25 cellular contexts compared by ENCODE assay signal in genomic region chr9:22073349-22073748, GRCh38.
DNase-seq lines count a peak whose midpoint lies in the region; ATAC-seq and TF ChIP-seq lines count a peak whose summit lies in the region.
"Had no signal": no experiment of that assay in that cellular context is flagged by ENCODE, and none has a peak within 500 bp of the region (broad histone marks: within the 10 kb centered on the region; RNA-seq: fewer than 3 reads in every experiment).

No MANE protein-coding gene starts in this region.

- CTCF ChIA-PET in activated CD4-positive, alpha-beta memory T cell treated with anti-CD3 and anti-CD28 coated beads, Interleukin-2, amount 10 ng/mL, durations not matched to agents 7 days and 5 days (lab: Charles Lee): interaction anchor here (1.1 to 2.7 kb wide), 3 partner anchors 8 to 46 kb away, joined by 4 to 7 read pairs (median 6); no protein-coding TSS in a partner anchor
- CTCF ChIA-PET in activated CD4-positive, alpha-beta memory T cell treated with anti-CD3 and anti-CD28 coated beads for 36 hours (lab: Charles Lee): interaction anchor here (2.1 kb wide), 1 partner anchor 65 kb away, joined by 9 read pairs; the partner anchor contains the start of gene CDKN2B

- H3K4me1 ChIP-seq in SJCRH30: no peaks in the 10 kb centered on the region
- H3K4me1 ChIP-seq: A549, adrenal gland, upper lobe of right lung had no signal

- intact Hi-C loops in activated CD4-positive, alpha-beta memory T cell treated with anti-CD3 and anti-CD28 coated beads for 36 hours (cut with micrococcal nuclease): loop anchor here (1.0 kb wide), 1 partner anchor 21 kb away; no protein-coding TSS in a partner anchor

- H3K4me3 ChIP-seq in GM12865 (ENCODE audit: low read depth, low read length) (no peak overlapping the region), SJCRH30 (no peak overlapping the region)
- H3K4me3 ChIP-seq: A549, adrenal gland, upper lobe of right lung had no signal

- peaks cover 54% of the 10 kb centered on the region for H3K4me1 Mint-ChIP-seq in activated CD4-positive, alpha-beta memory T cell treated with anti-CD3 and anti-CD28 coated beads, Interleukin-2, amount 10 ng/mL, durations not matched to agents 7 days and 5 days
- H3K4me1 Mint-ChIP-seq in activated CD4-positive, alpha-beta memory T cell treated with anti-CD3 and anti-CD28 coated beads for 36 hours (ENCODE audit: low read depth): peaks cover 32% of the 10 kb centered on the region
- peaks cover 55% of the 10 kb centered on the region for H3K4me1 Mint-ChIP-seq in T-helper 2 cell treated with Interferon-gamma antibody and Interleukin-4, amounts not matched to agents 5 μg/mL and 100 μg/mL, for 36 hours (ENCODE audit: low read depth)
- peaks cover 12% of the 10 kb centered on the region for H3K4me1 Mint-ChIP-seq in stimulated activated effector memory CD8-positive, alpha-beta T cell treated with anti-CD3 and anti-CD28 coated beads, Interleukin-12 subunit alpha, Interleukin-12 subunit beta, amount 100 ng/mL, for 72 hours
- H3K4me1 Mint-ChIP-seq: central memory CD8-positive, alpha-beta T cell; stimulated activated memory B cell treated with anti-CD40 and anti-IgM and Interleukin-4, amounts not matched to agents 10 μg/mL and 1 μg/mL and 100 μg/mL, for 72 hours had no signal

- POLR2A ChIA-PET in activated CD4-positive, alpha-beta memory T cell treated with anti-CD3 and anti-CD28 coated beads, Interleukin-2, amount 10 ng/mL, durations not matched to agents 7 days and 5 days (lab: Charles Lee): interaction anchor here (0.6 to 1.9 kb wide), 6 partner anchors 25 to 79 kb away, joined by 3 to 4 read pairs (median 3); partner anchors contain the start of genes CDKN2A and CDKN2B-AS1
- POLR2A ChIA-PET in activated CD4-positive, alpha-beta memory T cell treated with anti-CD3 and anti-CD28 coated beads for 36 hours (lab: Charles Lee): no interaction called here

- H3K36me3 ChIP-seq in SJCRH30: no peaks in the 10 kb centered on the region
- H3K36me3 ChIP-seq: adrenal gland, upper lobe of right lung had no signal

- peak; percentile 91 for ATAC-seq in stimulated activated effector memory CD8-positive, alpha-beta T cell treated with anti-CD3 and anti-CD28 coated beads, Interleukin-12 subunit alpha, Interleukin-12 subunit beta, amount 100 ng/mL, for 72 hours
- ATAC-seq: A549; CD8-positive, alpha-beta T cell; stimulated activated memory B cell treated with anti-CD40 and anti-IgM and Interleukin-4, amounts not matched to agents 10 μg/mL and 1 μg/mL and 100 μg/mL, for 72 hours; upper lobe of right lung had no signal

- H3K9me3 Mint-ChIP-seq in activated CD4-positive, alpha-beta memory T cell treated with anti-CD3 and anti-CD28 coated beads, Interleukin-2, amount 10 ng/mL, durations not matched to agents 7 days and 5 days: peaks cover 6% of the 10 kb centered on the region
- H3K9me3 Mint-ChIP-seq in activated CD4-positive, alpha-beta memory T cell treated with anti-CD3 and anti-CD28 coated beads for 36 hours: no peaks in the 10 kb centered on the region
- peaks cover 12% of the 10 kb centered on the region for H3K9me3 Mint-ChIP-seq in T-helper 2 cell treated with Interferon-gamma antibody and Interleukin-4, amounts not matched to agents 5 μg/mL and 100 μg/mL, for 36 hours
- H3K9me3 Mint-ChIP-seq in stimulated activated effector memory CD8-positive, alpha-beta T cell treated with anti-CD3 and anti-CD28 coated beads, Interleukin-12 subunit alpha, Interleukin-12 subunit beta, amount 100 ng/mL, for 72 hours: no peaks in the 10 kb centered on the region
- H3K9me3 Mint-ChIP-seq: activated T-helper 2 cell treated with anti-CD3 and anti-CD28 coated beads, Interferon-gamma antibody, Interleukin-2, Interleukin-4, amounts not matched to agents 10 μg/mL and 5 μg/mL and 100 μg/mL, durations not matched to agents 14 hours and 24 hours and 36 hours; CD8-positive, alpha-beta T cell; central memory CD8-positive, alpha-beta T cell; dendritic cell treated with granulocyte-macrophage colony-stimulating factor and Interleukin-4, amounts not matched to agents 40 ng/mL and 50 ng/mL, for 4 days; endodermal cell; HFFc6; stimulated activated memory B cell treated with anti-CD40 and anti-IgM and Interleukin-4, amounts not matched to agents 10 μg/mL and 1 μg/mL and 100 μg/mL, for 72 hours had no signal

- H3K27me3 Mint-ChIP-seq in activated CD4-positive, alpha-beta memory T cell treated with anti-CD3 and anti-CD28 coated beads, Interleukin-2, amount 10 ng/mL, durations not matched to agents 7 days and 5 days: peaks cover 8% of the 10 kb centered on the region
- H3K27me3 Mint-ChIP-seq in activated CD4-positive, alpha-beta memory T cell treated with anti-CD3 and anti-CD28 coated beads for 36 hours: peaks cover 19% of the 10 kb centered on the region
- H3K27me3 Mint-ChIP-seq in T-helper 2 cell treated with Interferon-gamma antibody and Interleukin-4, amounts not matched to agents 5 μg/mL and 100 μg/mL, for 36 hours (ENCODE audit: low read depth): peaks cover 33% of the 10 kb centered on the region
- H3K27me3 Mint-ChIP-seq: central memory CD8-positive, alpha-beta T cell; stimulated activated memory B cell treated with anti-CD40 and anti-IgM and Interleukin-4, amounts not matched to agents 10 μg/mL and 1 μg/mL and 100 μg/mL, for 72 hours had no signal

- no peak for DNase-seq in activated CD4-positive, alpha-beta memory T cell treated with anti-CD3 and anti-CD28 coated beads, Interleukin-2, amount 10 ng/mL, durations not matched to agents 7 days and 5 days
- DNase-seq in activated CD4-positive, alpha-beta memory T cell treated with anti-CD3 and anti-CD28 coated beads for 36 hours: no peak
- DNase-seq in GM12865 (ENCODE audit: low read depth) (peak; percentile 11), AG08395 (ENCODE audit: low spot score) (no peak), medulla oblongata (ENCODE audit: extremely low spot score) (no peak), SJCRH30 (no peak)
- no peak for DNase-seq in T-helper 2 cell treated with Interferon-gamma antibody and Interleukin-4, amounts not matched to agents 5 μg/mL and 100 μg/mL, for 36 hours (ENCODE audit: low spot score)
- DNase-seq in stimulated activated effector memory CD8-positive, alpha-beta T cell treated with anti-CD3 and anti-CD28 coated beads, Interleukin-12 subunit alpha, Interleukin-12 subunit beta, amount 100 ng/mL, for 72 hours (ENCODE audit: low spot score in 2 of 2): no peak
- DNase-seq: adrenal gland; CD8-positive, alpha-beta T cell; endodermal cell; HFFc6; mammary epithelial cell; NCI-H1092 treated with DMSO at 0.1 percent for 48 hours; NCI-H187; NCI-H2171; NCI-H82; SIG-M5; stimulated activated CD4-positive, alpha-beta T cell treated with anti-CD3 and anti-CD28 coated beads, Interleukin-15, amount 100 ng/mL, for 24 hours; upper lobe of right lung had no signal

- H3K27ac ChIP-seq in SJCRH30: no peak overlapping the region
- H3K27ac ChIP-seq: A549, adrenal gland, upper lobe of right lung had no signal

- H3K27me3 ChIP-seq in SJCRH30: no peaks in the 10 kb centered on the region
- H3K27me3 ChIP-seq: adrenal gland, upper lobe of right lung had no signal

- peaks cover 32% of the 10 kb centered on the region for H3K36me3 Mint-ChIP-seq in activated CD4-positive, alpha-beta memory T cell treated with anti-CD3 and anti-CD28 coated beads, Interleukin-2, amount 10 ng/mL, durations not matched to agents 7 days and 5 days (ENCODE audit: low read depth)
- no peaks in the 10 kb centered on the region for H3K36me3 Mint-ChIP-seq in activated CD4-positive, alpha-beta memory T cell treated with anti-CD3 and anti-CD28 coated beads for 36 hours
- peaks cover 24% of the 10 kb centered on the region for H3K36me3 Mint-ChIP-seq in T-helper 2 cell treated with Interferon-gamma antibody and Interleukin-4, amounts not matched to agents 5 μg/mL and 100 μg/mL, for 36 hours (ENCODE audit: low read depth)
- no peaks in the 10 kb centered on the region for H3K36me3 Mint-ChIP-seq in stimulated activated effector memory CD8-positive, alpha-beta T cell treated with anti-CD3 and anti-CD28 coated beads, Interleukin-12 subunit alpha, Interleukin-12 subunit beta, amount 100 ng/mL, for 72 hours
- H3K36me3 Mint-ChIP-seq: CD8-positive, alpha-beta T cell; stimulated activated memory B cell treated with anti-CD40 and anti-IgM and Interleukin-4, amounts not matched to agents 10 μg/mL and 1 μg/mL and 100 μg/mL, for 72 hours had no signal

- H3K9me3 ChIP-seq in SJCRH30 (replicated peaks): no peaks in the 10 kb centered on the region
- H3K9me3 ChIP-seq: A549, adrenal gland, upper lobe of right lung had no signal

- no peak for TF ChIP-seq CTCF in GM12865 (IDR thresholded peaks at IDR 0.05; ENCODE audit: insufficient read depth, low read depth, low read length, missing control alignments)

- peak overlapping the region; percentile 79 for H3K27ac Mint-ChIP-seq in activated CD4-positive, alpha-beta memory T cell treated with anti-CD3 and anti-CD28 coated beads, Interleukin-2, amount 10 ng/mL, durations not matched to agents 7 days and 5 days
- H3K27ac Mint-ChIP-seq in activated CD4-positive, alpha-beta memory T cell treated with anti-CD3 and anti-CD28 coated beads for 36 hours: no peak overlapping the region
- peak overlapping the region; percentile 86 for H3K27ac Mint-ChIP-seq in T-helper 2 cell treated with Interferon-gamma antibody and Interleukin-4, amounts not matched to agents 5 μg/mL and 100 μg/mL, for 36 hours
- no peak overlapping the region for H3K27ac Mint-ChIP-seq in stimulated activated effector memory CD8-positive, alpha-beta T cell treated with anti-CD3 and anti-CD28 coated beads, Interleukin-12 subunit alpha, Interleukin-12 subunit beta, amount 100 ng/mL, for 72 hours
- H3K27ac Mint-ChIP-seq: activated T-helper 2 cell treated with anti-CD3 and anti-CD28 coated beads, Interferon-gamma antibody, Interleukin-2, Interleukin-4, amounts not matched to agents 10 μg/mL and 5 μg/mL and 100 μg/mL, durations not matched to agents 14 hours and 24 hours and 36 hours; CD8-positive, alpha-beta T cell; dendritic cell treated with granulocyte-macrophage colony-stimulating factor and Interleukin-4, amounts not matched to agents 40 ng/mL and 50 ng/mL, for 4 days; endodermal cell; HFFc6; stimulated activated memory B cell treated with anti-CD40 and anti-IgM and Interleukin-4, amounts not matched to agents 10 μg/mL and 1 μg/mL and 100 μg/mL, for 72 hours had no signal

- H3K4me3 Mint-ChIP-seq in activated CD4-positive, alpha-beta memory T cell treated with anti-CD3 and anti-CD28 coated beads, Interleukin-2, amount 10 ng/mL, durations not matched to agents 7 days and 5 days: no peak overlapping the region
- H3K4me3 Mint-ChIP-seq in activated CD4-positive, alpha-beta memory T cell treated with anti-CD3 and anti-CD28 coated beads for 36 hours: no peak overlapping the region
- peak overlapping the region; percentile 73 for H3K4me3 Mint-ChIP-seq in T-helper 2 cell treated with Interferon-gamma antibody and Interleukin-4, amounts not matched to agents 5 μg/mL and 100 μg/mL, for 36 hours
- no peak overlapping the region for H3K4me3 Mint-ChIP-seq in stimulated activated effector memory CD8-positive, alpha-beta T cell treated with anti-CD3 and anti-CD28 coated beads, Interleukin-12 subunit alpha, Interleukin-12 subunit beta, amount 100 ng/mL, for 72 hours
- H3K4me3 Mint-ChIP-seq: CD8-positive, alpha-beta T cell; central memory CD8-positive, alpha-beta T cell; dendritic cell treated with granulocyte-macrophage colony-stimulating factor and Interleukin-4, amounts not matched to agents 40 ng/mL and 50 ng/mL, for 4 days; endodermal cell; HFFc6; stimulated activated memory B cell treated with anti-CD40 and anti-IgM and Interleukin-4, amounts not matched to agents 10 μg/mL and 1 μg/mL and 100 μg/mL, for 72 hours had no signal

Comparison
In these comparisons a context has a peak if more than half of its experiments do, and no peak if none do; other contexts are left out.
1. H3K27ac Mint-ChIP-seq: peak in activated CD4-positive, alpha-beta memory T cell treated with anti-CD3 and anti-CD28 coated beads, Interleukin-2, amount 10 ng/mL, durations not matched to agents 7 days and 5 days (single experiment) and T-helper 2 cell treated with Interferon-gamma antibody and Interleukin-4, amounts not matched to agents 5 μg/mL and 100 μg/mL, for 36 hours (single experiment); none in activated CD4-positive, alpha-beta memory T cell treated with anti-CD3 and anti-CD28 coated beads for 36 hours (single experiment) and stimulated activated effector memory CD8-positive, alpha-beta T cell treated with anti-CD3 and anti-CD28 coated beads, Interleukin-12 subunit alpha, Interleukin-12 subunit beta, amount 100 ng/mL, for 72 hours (single experiment).